ENCODE assay signal across 8 cellular contexts in the genomic region with DNA sequence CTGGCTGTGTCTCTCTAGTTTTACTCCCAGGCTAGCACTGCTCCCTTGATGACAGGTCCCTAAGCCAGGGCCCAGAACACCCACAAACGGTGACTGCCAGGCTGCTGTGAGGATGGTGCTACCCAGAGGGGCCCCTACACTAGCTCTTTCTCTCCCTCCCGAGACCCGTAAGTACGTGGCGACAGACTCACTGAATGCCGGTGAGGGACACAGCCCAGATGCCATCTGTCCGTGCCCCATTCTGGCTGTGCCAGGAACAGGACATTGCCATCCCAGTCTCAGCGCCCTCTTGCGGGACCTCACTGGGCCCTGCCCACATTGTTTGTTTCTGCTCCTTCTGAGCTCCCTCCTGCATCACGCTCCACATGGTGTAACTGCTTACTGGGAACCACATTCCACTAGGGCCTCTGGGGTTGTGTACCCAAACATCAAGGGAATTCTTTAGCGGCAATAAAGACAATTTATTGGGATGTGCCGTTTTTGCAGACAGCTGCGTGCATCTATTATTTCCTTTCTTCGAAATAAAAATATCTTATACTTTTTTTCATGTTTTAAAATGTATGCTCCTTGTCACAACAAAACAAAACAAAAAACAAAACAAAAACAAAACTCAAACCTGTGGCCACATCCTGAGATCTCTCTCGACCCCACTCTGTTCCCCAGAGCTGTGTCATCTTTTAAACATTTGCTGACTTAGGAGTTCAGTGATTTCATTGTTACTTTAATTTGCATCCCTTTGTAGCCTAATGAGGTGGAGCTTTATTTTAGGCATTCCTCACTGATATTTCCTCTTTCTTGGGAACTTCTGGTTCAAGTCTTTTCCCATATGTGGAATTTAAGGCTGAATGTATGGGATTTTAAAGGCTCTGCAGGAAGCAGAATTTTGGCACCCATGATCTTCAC.
A peak's percentile ranks its signal among the peaks of the same experiment; 100 is the strongest.
DNase-seq lines count a peak whose midpoint lies in the region; ATAC-seq and TF ChIP-seq lines count a peak whose summit lies in the region.

No MANE protein-coding gene starts in this region.

- peaks cover 19% of the 10 kb centered on the region for H3K4me1 ChIP-seq in DOHH2 (ENCODE audit: control insufficient read depth, low read length)

- peak; percentile 80 for DNase-seq in HuH-7.5 (ENCODE audit: low spot score)
- peak; percentile 75 for DNase-seq in T1000 (lab: John Stamatoyannopoulos, UW)
- peak; percentile 59 for DNase-seq in fibroblast of pulmonary artery (ENCODE audit: low read depth)
- peak; percentile 19 for DNase-seq in non-pigmented ciliary epithelial cell (ENCODE audit: low read depth)
- no peak for DNase-seq in COLO829 (ENCODE audit: low spot score)

- H3K9me2 ChIP-seq in DOHH2 (replicated peaks; ENCODE audit: control insufficient read depth, low read length) = no peaks in the 10 kb centered on the region

- no peaks in the 10 kb centered on the region for H3K27me3 ChIP-seq in DOHH2 (ENCODE audit: control insufficient read depth, low read length)

- no peak for ATAC-seq in HG02981 (IDR thresholded peaks at IDR 0.05; ENCODE audit: unreplicated experiment)
- ATAC-seq in HG02852 (IDR thresholded peaks at IDR 0.05; ENCODE audit: unreplicated experiment) = no peak

- H3K4me2 ChIP-seq in DOHH2 (ENCODE audit: low read length) = no peak overlapping the region

- no peak overlapping the region for H3K27ac ChIP-seq in DOHH2 (ENCODE audit: low read depth, low read length)

- H3K4me3 ChIP-seq in DOHH2 (ENCODE audit: low read length) (no peak overlapping the region), fibroblast of pulmonary artery (replicated peaks; ENCODE audit: low read depth, low read length) (no peak overlapping the region)

- H3K36me3 ChIP-seq in DOHH2 (ENCODE audit: control insufficient read depth, low read length) = no peaks in the 10 kb centered on the region

- H3F3A ChIP-seq in DOHH2 (ENCODE audit: control insufficient read depth, insufficient read depth) = no peaks in the 10 kb centered on the region; the same call in 1 of the 2 replicates

- H3K79me2 ChIP-seq in DOHH2 (ENCODE audit: control insufficient read depth, low read length) = peaks cover 6% of the 10 kb centered on the region

- peak; percentile 75 for TF ChIP-seq CTCF in DOHH2 (IDR thresholded peaks at IDR 0.05; ENCODE audit: low read depth, low read length, poor library complexity, severe bottlenecking)
- peak; percentile 66 for TF ChIP-seq CTCF in fibroblast of pulmonary artery (IDR thresholded peaks at IDR 0.05; ENCODE audit: low read length, missing control alignments)

- no peaks in the 10 kb centered on the region for H3K9me3 ChIP-seq in DOHH2 (ENCODE audit: control insufficient read depth, insufficient read depth, low read length)

- no peaks in the 10 kb centered on the region for H4K20me1 ChIP-seq in DOHH2 (ENCODE audit: control insufficient read depth, insufficient read depth, low read depth, low read length)
